ENCODE assay signal across 12 cellular contexts in the genomic region with DNA sequence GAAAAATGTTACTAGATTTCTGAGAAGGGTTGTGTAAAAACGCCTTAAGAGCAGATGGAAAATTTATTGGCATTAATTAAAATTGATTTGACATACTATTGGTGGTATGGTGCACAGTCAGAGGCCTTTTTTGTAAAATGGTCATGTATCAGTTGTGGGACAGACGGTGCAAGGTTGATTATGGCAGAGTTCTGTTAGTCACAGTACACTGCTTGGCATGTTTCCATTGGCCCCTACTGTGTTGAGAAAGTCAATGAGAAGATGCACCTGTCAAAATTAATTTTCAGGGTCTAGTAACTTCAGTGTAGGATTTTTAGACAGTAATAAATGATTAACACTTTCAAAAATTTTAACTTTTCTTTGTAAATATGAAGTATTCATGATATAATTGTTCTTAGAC. TPM values are rescaled to one million over a fixed set of nuclear protein-coding genes. Genes with fewer than 3 reads are reported as not detected.
A peak's percentile ranks its signal among the peaks of the same experiment; 100 is the strongest.
DNase-seq lines count a peak whose midpoint lies in the region; ATAC-seq and TF ChIP-seq lines count a peak whose summit lies in the region.
"Had no signal": no experiment of that assay in that cellular context is flagged by ENCODE, and none has a peak within 500 bp of the region (broad histone marks: within the 10 kb centered on the region; RNA-seq: fewer than 3 reads in every experiment).

No MANE protein-coding gene starts in this region.

- TF ChIP-seq CTCF in IMR-90 (conservative IDR thresholded peaks at IDR 0.05; ENCODE audit: low read depth, low read length): no peak
- TF ChIP-seq CTCF in nephron (IDR thresholded peaks at IDR 0.05; ENCODE audit: unreplicated experiment in 3 of 3): no peak
- no peak for TF ChIP-seq CTCF in ascending aorta (IDR thresholded peaks at IDR 0.05)

- H3K4me3 ChIP-seq in IMR-90 (ENCODE audit: insufficient read depth, low read depth, low read length) (no peak overlapping the region), ascending aorta (no peak overlapping the region), H7 (ENCODE audit: insufficient read depth, low read depth, low read length) (no peak overlapping the region)

- H3K4ac ChIP-seq in IMR-90 (ENCODE audit: low read depth, low read length): no peak overlapping the region

- H2BK5ac ChIP-seq in IMR-90 (ENCODE audit: low read depth, low read length, poor library complexity, severe bottlenecking): no peak overlapping the region

- no peaks in the 10 kb centered on the region for H3K27me3 Mint-ChIP-seq in nephron (ENCODE audit: low read depth)
- H3K27me3 Mint-ChIP-seq in activated CD8-positive, alpha-beta T cell treated with anti-CD3 and anti-CD28 coated beads, Interleukin-2, amount 10 ng/mL, durations not matched to agents 7 days and 5 days (ENCODE audit: low read depth): no peaks in the 10 kb centered on the region

- H3K27me3 ChIP-seq in IMR-90 (ENCODE audit: control insufficient read depth, insufficient read depth, low read length) (no peaks in the 10 kb centered on the region), ascending aorta (no peaks in the 10 kb centered on the region), H7 (ENCODE audit: control insufficient read depth, insufficient read depth, low read length) (no peaks in the 10 kb centered on the region)
- H3K27me3 ChIP-seq: esophagus muscularis mucosa had no signal

- intact Hi-C loops in IMR-90 (cut with micrococcal nuclease) (loop anchor here (2.0 to 10.0 kb wide), 4 partner anchors 155 to 963 kb away; no protein-coding TSS in a partner anchor), ascending aorta (cut with DNase I) (no loop called here), posterior vena cava (cut with DNase I) (no loop called here)

- H3K9me1 ChIP-seq in IMR-90 (ENCODE audit: insufficient read depth, low read length): no peaks in the 10 kb centered on the region

- no peak overlapping the region for H3K14ac ChIP-seq in IMR-90 (replicated peaks; ENCODE audit: low read depth, low read length)

- H3K36me3 ChIP-seq in IMR-90 (ENCODE audit: control insufficient read depth, insufficient read depth, low read length) (no peaks in the 10 kb centered on the region), ascending aorta (no peaks in the 10 kb centered on the region), H7 (replicated peaks; ENCODE audit: control insufficient read depth, insufficient read depth, low read length) (no peaks in the 10 kb centered on the region)
- H3K36me3 ChIP-seq: esophagus muscularis mucosa had no signal

- H3K9me3 Mint-ChIP-seq in nephron: no peaks in the 10 kb centered on the region
- H3K9me3 Mint-ChIP-seq in activated CD8-positive, alpha-beta T cell treated with anti-CD3 and anti-CD28 coated beads, Interleukin-2, amount 10 ng/mL, durations not matched to agents 7 days and 5 days (ENCODE audit: insufficient read depth): no peaks in the 10 kb centered on the region
- H3K9me3 Mint-ChIP-seq: CD14-positive monocyte had no signal

- no TSS peak for BruUV-seq in IMR-90 (replicated peaks; lab: Mats Ljungman, UMichigan)

- H3K4me1 ChIP-seq in IMR-90 (ENCODE audit: control insufficient read depth, insufficient read depth, low read length) (peaks cover 6% of the 10 kb centered on the region; the same call in 1 of the 2 replicates), ascending aorta (peaks cover 0 to 20% of the 10 kb centered on the region in 2 donors)

- no peak overlapping the region for H2AFZ ChIP-seq in IMR-90 (replicated peaks; ENCODE audit: low read length, poor library complexity)

- no peak overlapping the region for H3K23ac ChIP-seq in IMR-90 (ENCODE audit: low read depth, low read length)

- H3K56ac ChIP-seq in IMR-90 (ENCODE audit: extremely low read depth, insufficient read depth, low read length): no peak overlapping the region

- peak overlapping the region in 1 of 3 experiments; percentile 79 for H3K27ac Mint-ChIP-seq in nephron
- no peak overlapping the region for H3K27ac Mint-ChIP-seq in activated CD8-positive, alpha-beta T cell treated with anti-CD3 and anti-CD28 coated beads, Interleukin-2, amount 10 ng/mL, durations not matched to agents 7 days and 5 days

- peaks cover 12% of the 10 kb centered on the region for H3K36me3 Mint-ChIP-seq in nephron (ENCODE audit: low read depth)
- peaks cover 2% of the 10 kb centered on the region for H3K36me3 Mint-ChIP-seq in activated CD8-positive, alpha-beta T cell treated with anti-CD3 and anti-CD28 coated beads, Interleukin-2, amount 10 ng/mL, durations not matched to agents 7 days and 5 days (ENCODE audit: low read depth)

- H4K91ac ChIP-seq in IMR-90 (ENCODE audit: insufficient read depth, low read depth, low read length): no peak overlapping the region

- H3K27ac ChIP-seq in IMR-90 (ENCODE audit: insufficient read depth, low read length) (no peak overlapping the region), ascending aorta (no peak overlapping the region)

- CTCF ChIA-PET in IMR-90 (lab: Yijun Ruan, JAX): no interaction called here
- CTCF ChIA-PET in activated CD8-positive, alpha-beta T cell treated with anti-CD3 and anti-CD28 coated beads, Interleukin-2, amount 10 ng/mL, durations not matched to agents 7 days and 5 days (lab: Charles Lee): no interaction called here

- H2AK5ac ChIP-seq in IMR-90 (ENCODE audit: low read depth, low read length): no peak overlapping the region; the same call in 1 of the 2 replicates

- no peak overlapping the region for H4K5ac ChIP-seq in IMR-90 (ENCODE audit: low read depth, low read length)

- H3K79me1 ChIP-seq in IMR-90 (ENCODE audit: low read depth in 1 of 2, low read length in 2 of 2): peaks cover 6 to 37% of the 10 kb centered on the region in 2 experiments; a peak in 3 of 4 replicates

- H3K4me3 Mint-ChIP-seq in nephron: peak overlapping the region; percentile 13 to 90 (median 86)
- no peak overlapping the region for H3K4me3 Mint-ChIP-seq in activated CD8-positive, alpha-beta T cell treated with anti-CD3 and anti-CD28 coated beads, Interleukin-2, amount 10 ng/mL, durations not matched to agents 7 days and 5 days
- H3K4me3 Mint-ChIP-seq: CD14-positive monocyte had no signal

- no peak overlapping the region for H2AK9ac ChIP-seq in IMR-90 (replicated peaks; ENCODE audit: low read depth, low read length, poor library complexity)

- no peak for TF ChIP-seq POLR2A in IMR-90 (IDR thresholded peaks at IDR 0.05; ENCODE audit: low read depth, low read length)

- no peak for ATAC-seq in IMR-90 (ENCODE audit: low read depth)
- ATAC-seq in activated CD8-positive, alpha-beta T cell treated with anti-CD3 and anti-CD28 coated beads, Interleukin-2, amount 10 ng/mL, durations not matched to agents 7 days and 5 days: no peak

- H2BK120ac ChIP-seq in IMR-90 (ENCODE audit: low read depth, low read length): no peak overlapping the region

- no peak overlapping the region for H2BK15ac ChIP-seq in IMR-90 (ENCODE audit: low read depth, low read length)

- no peak overlapping the region for H2BK20ac ChIP-seq in IMR-90 (ENCODE audit: low read depth, low read length)

- H4K8ac ChIP-seq in IMR-90 (ENCODE audit: low read depth in 2 of 2, low read length in 2 of 2): no peak overlapping the region

- H3K4me2 ChIP-seq in IMR-90 (ENCODE audit: low read depth, low read length): peak overlapping the region; percentile 41; the same call in 1 of the 2 replicates

- no peaks in the 10 kb centered on the region for H3K9me3 ChIP-seq in IMR-90 (ENCODE audit: control insufficient read depth, insufficient read depth, low read length)
- no peaks in the 10 kb centered on the region for H3K9me3 ChIP-seq in ascending aorta
- H3K9me3 ChIP-seq: esophagus muscularis mucosa had no signal

- in situ Hi-C loops in IMR-90 (cut with MboI; ENCODE audit: low sequenced_read_pairs): loop anchor here (25.0 kb wide), 2 partner anchors 380 to 1105 kb away; no protein-coding TSS in a partner anchor

- no peak overlapping the region for H3K9ac ChIP-seq in IMR-90 (ENCODE audit: low read depth, low read length)

- DNase-seq in ELR (ENCODE audit: low read depth) (peak; percentile 24), IMR-90 (peak; percentile 23), cerebellum (ENCODE audit: low spot score) (peak; percentile 48), ascending aorta (ENCODE audit: low spot score in 2 of 2) (no peak), H7 (no peak), posterior vena cava (ENCODE audit: low spot score) (no peak)
- no peak for DNase-seq in activated CD8-positive, alpha-beta T cell treated with anti-CD3 and anti-CD28 coated beads, Interleukin-2, amount 10 ng/mL, durations not matched to agents 7 days and 5 days
- DNase-seq: activated CD4-positive, alpha-beta T cell treated with anti-CD3 and anti-CD28 coated beads for 4 hours; activated T-cell treated with anti-CD3 and anti-CD28 coated beads, Interleukin-2, amount 50 U/mL, for 48 hours had no signal

- POLR2A ChIA-PET in IMR-90 (lab: Charles Lee; ENCODE audit: unreplicated experiment): no interaction called here
- POLR2A ChIA-PET in activated CD8-positive, alpha-beta T cell treated with anti-CD3 and anti-CD28 coated beads, Interleukin-2, amount 10 ng/mL, durations not matched to agents 7 days and 5 days (lab: Charles Lee): no interaction called here

- H3K18ac ChIP-seq in IMR-90 (ENCODE audit: low read depth, low read length): no peak overlapping the region

- no peak for TF ChIP-seq RAD21 in IMR-90 (IDR thresholded peaks at IDR 0.05; ENCODE audit: low read length)

- 58 to 100% methylated on average over 1 to 2 of the region's 2 CpGs for WGBS in IMR-90 (ENCODE audit: extremely low coverage in 2 of 2, insufficient read length in 1 of 2), 2 experiments

- dilution Hi-C loops in IMR-90 (cut with HindIII; ENCODE audit: low sequenced_read_pairs, unreplicated experiment): no loop called here

- H3K4me1 Mint-ChIP-seq in nephron: peaks cover 37% of the 10 kb centered on the region
- H3K4me1 Mint-ChIP-seq in activated CD8-positive, alpha-beta T cell treated with anti-CD3 and anti-CD28 coated beads, Interleukin-2, amount 10 ng/mL, durations not matched to agents 7 days and 5 days (ENCODE audit: low read depth): peaks cover 15% of the 10 kb centered on the region

- peaks cover 7% of the 10 kb centered on the region; the same call in 1 of the 2 replicates for H4K20me1 ChIP-seq in IMR-90 (ENCODE audit: insufficient read depth, low read length)

TF ChIP-seq in IMR-90, 13 proteins besides CTCF, POLR2A, EP300 and RAD21 (continues in another document):
- no peak for TF ChIP-seq MXI1 (IDR thresholded peaks at IDR 0.05; ENCODE audit: borderline replicate concordance, low read depth, low read length)
- TF ChIP-seq FOS (IDR thresholded peaks at IDR 0.05; ENCODE audit: low read depth, low read length): no peak
- no peak for TF ChIP-seq RFX5 (IDR thresholded peaks at IDR 0.05; ENCODE audit: low read depth, low read length)
- no peak for TF ChIP-seq CEBPB (IDR thresholded peaks at IDR 0.05; ENCODE audit: low read depth, low read length)
- no peak for TF ChIP-seq RCOR1 (IDR thresholded peaks at IDR 0.05; ENCODE audit: insufficient replicate concordance, low read length)

RNA-seq across cellular contexts. Expression of a gene that starts 4.4 kb away (rescaled TPM):
- total RNA-seq in IMR-90 (2012; rRNA removed) (4.5 and 5.8 TPM in 2 replicates), cerebellum (52.2 TPM), ascending aorta (not detected), posterior vena cava (under 1 TPM; 0.76 to 0.88 TPM)
- polyA plus RNA-seq in IMR-90 (2012; rRNA removed): 1.1 and 1.8 TPM in 2 replicates
- polyA plus RNA-seq in IMR-90 (2012; cell fraction: cytosol; rRNA removed): 0.18 and 0.28 TPM in 2 replicates
- polyA plus RNA-seq in IMR-90 (2012; cell fraction: nucleus; rRNA removed; ENCODE audit: low replicate concordance): 0.04 and 0.40 TPM in 2 replicates
- not detected in 2 replicates for total RNA-seq in H7 (2014; rRNA removed; shearing (Covaris generic))
- under 1 TPM; 0.63 to 0.94 TPM for total RNA-seq in activated CD8-positive, alpha-beta T cell treated with anti-CD3 and anti-CD28 coated beads, Interleukin-2, amount 10 ng/mL, durations not matched to agents 7 days and 5 days

Comparison
In these comparisons a context has a peak if more than half of its experiments do, and no peak if none do; other contexts are left out.
1. DNase-seq: peak in ELR (single experiment), IMR-90 (single experiment) and cerebellum (single experiment); none in ascending aorta (0 of 2), H7 (single experiment), activated CD8-positive, alpha-beta T cell treated with anti-CD3 and anti-CD28 coated beads, Interleukin-2, amount 10 ng/mL, durations not matched to agents 7 days and 5 days (single experiment) and posterior vena cava (single experiment).